In the genomic region with DNA sequence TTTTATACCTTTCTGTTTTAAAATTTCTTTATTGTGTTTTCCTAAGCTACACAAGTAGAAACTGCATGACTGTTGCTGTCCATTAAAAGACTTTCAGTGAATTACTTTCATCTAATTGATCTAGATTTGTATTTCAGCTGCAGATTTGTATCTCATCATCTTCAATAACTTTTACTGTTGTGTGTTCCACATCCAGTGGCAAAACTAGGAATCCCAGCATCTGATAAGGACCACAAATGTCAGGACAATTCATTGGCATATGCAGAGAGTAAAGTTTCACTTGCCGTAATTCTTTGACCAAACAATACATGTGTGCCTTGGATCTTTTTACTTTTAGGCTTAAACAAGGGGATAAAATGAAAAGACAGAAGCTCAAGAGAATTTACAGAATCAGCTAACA, we compare ENCODE assay signal across 30 cellular contexts.
"Had no signal": no experiment of that assay in that cellular context is flagged by ENCODE, and none has a peak within 500 bp of the region (broad histone marks: within the 10 kb centered on the region; RNA-seq: fewer than 3 reads in every experiment).

No MANE protein-coding gene starts in this region.

- H3K4me1 ChIP-seq: adrenal gland, body of pancreas, breast epithelium had no signal

- H3K9me3 ChIP-seq: adrenal gland, body of pancreas, breast epithelium had no signal

- H3K27me3 ChIP-seq: adrenal gland, body of pancreas, brain microvascular endothelial cell, breast epithelium had no signal

- DNase-seq: activated B cell treated with CpG ODN at 0.5 μM for 24 hours; activated CD4-positive, alpha-beta memory T cell treated with anti-CD3 and anti-CD28 coated beads for 36 hours; activated CD4-positive, alpha-beta T cell treated with anti-CD3 and anti-CD28 coated beads for 4 hours; activated CD4-positive, alpha-beta T cell treated with anti-CD3 and anti-CD28 coated beads, Interleukin-2, amount 10 ng/mL, durations not matched to agents 24 days and 14 days; activated CD4-positive, alpha-beta T cell treated with anti-CD3 and anti-CD28 coated beads, Interleukin-2, amount 50 U/mL, for 1 hour; activated CD4-positive, alpha-beta T cell treated with anti-CD3 and anti-CD28 coated beads, Interleukin-2, amount 50 U/mL, for 4 hours; activated CD4-positive, CD25-positive, alpha-beta regulatory T cell treated with anti-CD3 and anti-CD28 coated beads, Interleukin-2, amount 50 U/mL, for 72 hours; activated CD8-positive, alpha-beta memory T cell treated with anti-CD3 and anti-CD28 coated beads, Interleukin-2, amount 50 U/mL, for 4 hours; activated CD8-positive, alpha-beta T cell treated with anti-CD3 and anti-CD28 coated beads for 36 hours; activated effector memory CD4-positive, alpha-beta T cell treated with anti-CD3 and anti-CD28 coated beads, Interleukin-2, amount 50 U/mL, for 16 hours; activated gamma-delta T cell treated with Interleukin-2 at 50 U/mL for 16 hours; activated naive CD4-positive, alpha-beta T cell; activated naive CD4-positive, alpha-beta T cell treated with anti-CD3 and anti-CD28 coated beads for 36 hours; activated naive CD4-positive, alpha-beta T cell treated with anti-CD3 and anti-CD28 coated beads, Interleukin-2, amount 50 U/mL, for 16 hours; activated naive CD8-positive, alpha-beta T cell treated with anti-CD3 and anti-CD28 coated beads for 36 hours; activated T-cell treated with anti-CD3 and anti-CD28 coated beads for 4 hours; activated T-cell treated with anti-CD3 and anti-CD28 coated beads, Interleukin-2, amount 50 U/mL, for 1 hour; activated T-cell treated with anti-CD3 and anti-CD28 coated beads, Interleukin-2, amount 50 U/mL, for 4 hours; activated T-cell treated with anti-CD3 and anti-CD28 coated beads, Interleukin-2, amount 50 U/mL, for 72 hours; adrenal gland; amniotic stem cell; aorta; body of pancreas; brain microvascular endothelial cell; central memory CD4-positive, alpha-beta T cell; T-helper 17 cell had no signal

- H3K4me3 ChIP-seq: adrenal gland, body of pancreas, breast epithelium had no signal

- H3K27ac ChIP-seq: adrenal gland, body of pancreas, brain microvascular endothelial cell, breast epithelium, VCaP had no signal

- H3K36me3 ChIP-seq: adrenal gland, brain microvascular endothelial cell, breast epithelium had no signal

- ATAC-seq: activated CD8-positive, alpha-beta T cell treated with anti-CD3 and anti-CD28 coated beads for 36 hours; activated naive CD4-positive, alpha-beta T cell treated with anti-CD3 and anti-CD28 coated beads, Interleukin-2, amount 50 U/mL, for 72 hours; activated T-cell treated with anti-CD3 and anti-CD28 coated beads, Interleukin-2, amount 50 U/mL, for 4 hours; activated T-cell treated with anti-CD3 and anti-CD28 coated beads, Interleukin-2, amount 50 U/mL, for 72 hours; activated T-helper 17 cell treated with anti-CD3 and anti-CD28 coated beads, Interleukin-2, amount 50 U/mL, for 72 hours; body of pancreas; T-helper 17 cell had no signal
